8 cellular contexts compared by ENCODE assay signal in genomic region chr15:52191207-52191606, GRCh38. TPM values are rescaled to one million over a fixed set of nuclear protein-coding genes. Genes with fewer than 3 reads are reported as not detected.
A peak's percentile ranks its signal among the peaks of the same experiment; 100 is the strongest.
DNase-seq lines count a peak whose midpoint lies in the region; ATAC-seq and TF ChIP-seq lines count a peak whose summit lies in the region.

TSS of gene GNB5 (minus strand) at chr15:52191392. CDS start at chr15:52184676, 6,716 bp downstream.

- H3K4me2 ChIP-seq in fibroblast of lung (ENCODE audit: extremely low read depth, insufficient read depth, low read length): no peak within 1 kb of the TSS

- POLR2A ChIA-PET in Panc1 (lab: Charles Lee): interaction anchor here (0.6 kb wide), 1 partner anchor 261 kb away, joined by 10 read pairs; no protein-coding TSS in a partner anchor

- H3K9ac ChIP-seq in fibroblast of lung (ENCODE audit: insufficient read depth, low read length): no peak within 1 kb of the TSS

- TF ChIP-seq CTCF in Panc1 (IDR thresholded peaks at IDR 0.05) (no peak), fibroblast of lung (conservative IDR thresholded peaks at IDR 0.05 in 1 of 2, IDR thresholded peaks at IDR 0.05 in 1 of 2; ENCODE audit: low read depth in 1 of 2, low read length in 2 of 2) (no peak), ovary (IDR thresholded peaks at IDR 0.05) (no peak)

- CTCF ChIA-PET in Panc1 (lab: Charles Lee): interaction anchor here (0.7 kb wide), 1 partner anchor 85 kb away, joined by 3 read pairs; no protein-coding TSS in a partner anchor

- H3K9me3 ChIP-seq in Panc1 (ENCODE audit: control insufficient read depth, insufficient read depth, low read depth, low read length) (no peaks in the 10 kb centered on the region), fibroblast of lung (ENCODE audit: control insufficient read depth, insufficient read depth, low read depth, low read length) (no peaks in the 10 kb centered on the region), ovary (no peaks in the 10 kb centered on the region)

- ATAC-seq in Panc1 (0 out of 2 replicates have a peak, but pooled peaks have one; percentile 38), HG02884 (IDR thresholded peaks at IDR 0.05; ENCODE audit: unreplicated experiment) (no peak)

- H2AFZ ChIP-seq in fibroblast of lung (ENCODE audit: low read length): no peak within 1 kb of the TSS

- no peaks in the 10 kb centered on the region for H3K27me3 ChIP-seq in Panc1 (ENCODE audit: control insufficient read depth, insufficient read depth, low read length)
- H3K27me3 ChIP-seq in fibroblast of lung (ENCODE audit: control insufficient read depth, insufficient read depth, low read length): peaks cover 2% of the 10 kb centered on the region
- H3K27me3 ChIP-seq in ovary: no peaks in the 10 kb centered on the region

- intact Hi-C loops in Panc1 (cut with micrococcal nuclease; ENCODE audit: unreplicated experiment): no loop called here
- intact Hi-C loops in ovary (cut with DNase I): no loop called here

- 86 to 90% (median 87%) methylated on average over 7 of the region's 7 CpGs for WGBS in ovary, 3 donors

- no peaks in the 10 kb centered on the region for H3K79me2 ChIP-seq in fibroblast of lung (ENCODE audit: control insufficient read depth, insufficient read depth, low read length)

- in situ Hi-C loops in G401 (cut with HindIII; ENCODE audit: low sequenced_read_pairs): no loop called here
- in situ Hi-C loops in Panc1 (cut with HindIII; ENCODE audit: low pct_unique_long_range_greater_than_20kb, low sequenced_read_pairs): no loop called here

- no peak for TF ChIP-seq POLR2A in ovary (IDR thresholded peaks at IDR 0.05)

- BruUV-seq in Panc1 (replicated peaks; lab: Mats Ljungman, UMichigan): no TSS peak

- H4K20me1 ChIP-seq in fibroblast of lung (ENCODE audit: control insufficient read depth, extremely low read depth, insufficient read depth, low read length): no peaks in the 10 kb centered on the region

- H3K4me3 ChIP-seq in Panc1 (ENCODE audit: low read depth in 2 of 2, low read length in 2 of 2): no peak within 1 kb of the TSS
- H3K4me3 ChIP-seq in fibroblast of lung (replicated peaks in 1 of 4; ENCODE audit: control extremely low read depth in 1 of 4, insufficient read depth in 1 of 4, low read depth in 3 of 4, low read length in 4 of 4): no peak within 1 kb of the TSS
- H3K4me3 ChIP-seq in ovary: no peak within 1 kb of the TSS

- H3K27ac ChIP-seq in Panc1 (ENCODE audit: low read length) (no peak within 1 kb of the TSS), fibroblast of lung (ENCODE audit: insufficient read depth, low read length) (no peak within 1 kb of the TSS), ovary (no peak within 1 kb of the TSS)

- no peak for TF ChIP-seq EP300 in ovary (IDR thresholded peaks at IDR 0.05)

- H3K36me3 ChIP-seq in Panc1 (ENCODE audit: control insufficient read depth, insufficient read depth, low read length): no peaks in the 10 kb centered on the region
- no peaks in the 10 kb centered on the region for H3K36me3 ChIP-seq in fibroblast of lung (ENCODE audit: control insufficient read depth, insufficient read depth, low read length)
- H3K36me3 ChIP-seq in ovary: no peaks in the 10 kb centered on the region

- H3K4me1 ChIP-seq in Panc1 (ENCODE audit: control insufficient read depth, insufficient read depth, low read length) (no peaks in the 10 kb centered on the region), fibroblast of lung (ENCODE audit: control insufficient read depth, extremely low read depth, insufficient read depth, low read length) (no peaks in the 10 kb centered on the region), ovary (ENCODE audit: insufficient read depth) (peaks cover 5% of the 10 kb centered on the region)

- DNase-seq in G401 (ENCODE audit: low spot score) (peak; percentile 54), Panc1 (ENCODE audit: low read depth, low spot score) (no peak), fibroblast of lung (ENCODE audit: low read depth in 2 of 2) (no peak), ovary (no peak)
- no peak for DNase-seq in stimulated activated CD4-positive, alpha-beta T cell treated with anti-CD3 and anti-CD28 coated beads, Interleukin-4, amount 100 ng/mL, for 24 hours
- no peak for DNase-seq in central memory CD4-positive, alpha-beta T cell
- no peak for DNase-seq in activated CD8-positive, alpha-beta memory T cell treated with anti-CD3 and anti-CD28 coated beads, Interleukin-2, amount 50 U/mL, for 4 hours

RNA-seq across cellular contexts. Expression of gene GNB5, which starts in this region (rescaled TPM):
- 37.1 and 50.7 TPM in 2 replicates for total RNA-seq in G401 (2014; rRNA removed; shearing (Covaris generic))
- 58.7 TPM for total RNA-seq in Panc1 (2021; ENCODE audit: unreplicated experiment)
- 93.5 TPM for polyA plus RNA-seq in Panc1 (2012; ENCODE audit: insufficient read length)
- 40.3 and 52.2 TPM in 2 replicates for total RNA-seq in fibroblast of lung
- 27.4 and 44.0 TPM in 2 replicates for polyA plus RNA-seq in fibroblast of lung
- 25.8 and 33.4 TPM in 2 replicates for polyA plus RNA-seq in fibroblast of lung (2012)
- polyA minus RNA-seq in fibroblast of lung (ENCODE audit: low replicate concordance): 14.9 and 20.5 TPM in 2 replicates
- total RNA-seq in ovary: 100 to 1,000 TPM in 1 of 7 donors, 10 to 100 TPM in 6; 63.3 to 101 (median 65.0) TPM
- 10 to 100 TPM; 49.2 to 50.1 TPM for polyA plus RNA-seq in ovary
